Comparison of ENCODE assay signal across 1 cellular context in genomic region chr4:99144070-99144469, GRCh38.
TF ChIP-seq lines count a peak whose summit lies in the region.

ADH4 (minus strand) TSS chr4:99144297; CDS start chr4:99144222, 75 bp downstream.

TF ChIP-seq in endothelial cell of umbilical vein, 7 proteins besides CTCF, POLR2A, EP300 and RAD21:
- TF ChIP-seq POLR2AphosphoS5 (IDR thresholded peaks at IDR 0.05; ENCODE audit: insufficient read depth, low read depth, low read length) = no peak
- no peak for TF ChIP-seq FOS (IDR thresholded peaks at IDR 0.05; ENCODE audit: borderline replicate concordance, insufficient read depth, low read length)
- no peak for TF ChIP-seq GATA2 (IDR thresholded peaks at IDR 0.05; ENCODE audit: insufficient read depth, insufficient read length, low read depth, low read length)
- TF ChIP-seq JUN (IDR thresholded peaks at IDR 0.05; ENCODE audit: borderline replicate concordance, insufficient read depth, insufficient read length, low read depth) = no peak
- no peak for TF ChIP-seq MAX (IDR thresholded peaks at IDR 0.05; ENCODE audit: insufficient read depth, insufficient read length)
- no peak for TF ChIP-seq MYC (IDR thresholded peaks at IDR 0.05; ENCODE audit: low read depth, low read length)
- no peak for TF ChIP-seq EZH2 (IDR thresholded peaks at IDR 0.05; ENCODE audit: borderline replicate concordance, low read depth, low read length, severe bottlenecking)
